In genomic region chr1:113904674-113905434, GRCh38 we compare ENCODE assay signal across 8 cellular contexts. TPM values are rescaled to one million over a fixed set of nuclear protein-coding genes. Genes with fewer than 3 reads are reported as not detected.
DNase-seq lines count a peak whose midpoint lies in the region; ATAC-seq and TF ChIP-seq lines count a peak whose summit lies in the region.

TSS of gene AP4B1 (minus strand) at chr1:113904799. CDS start at chr1:113904717, 82 bp downstream.
TSS of gene DCLRE1B (plus strand) at chr1:113905326. CDS start at chr1:113905587, 261 bp downstream.

- H3K36me3 ChIP-seq in thyroid gland: no peaks in the 10 kb centered on the region

- H3K4me1 ChIP-seq in thyroid gland: peaks cover 8 to 11% of the 10 kb centered on the region in 2 donors

- TF ChIP-seq CTCF in GM12865 (IDR thresholded peaks at IDR 0.05; ENCODE audit: insufficient read depth, low read depth, low read length, missing control alignments) (peak; percentile 75), glutamatergic neuron (IDR thresholded peaks at IDR 0.05; ENCODE audit: partially characterized antibody, unreplicated experiment) (peak; percentile 24), osteocyte (IDR thresholded peaks at IDR 0.05) (peak; percentile 70), thyroid gland (IDR thresholded peaks at IDR 0.05) (peak; percentile 13 to 84 (median 64))

- 0 to 1% methylated on average over 48 to 50 of the region's 67 CpGs for WGBS in thyroid gland, 2 donors

- peak within 1 kb of the TSS; percentile 96 for H3K4me3 ChIP-seq in GM12865 (ENCODE audit: low read depth, low read length)
- peak within 1 kb of the TSS; percentile 63 to 86 (median 69) for H3K4me3 ChIP-seq in thyroid gland (replicated peaks in 1 of 3)

- H3K4me1 Mint-ChIP-seq in activated naive CD8-positive, alpha-beta T cell (ENCODE audit: low read depth): peaks cover 53% of the 10 kb centered on the region
- H3K4me1 Mint-ChIP-seq in glutamatergic neuron (ENCODE audit: low read depth, unreplicated experiment) (peaks cover 11% of the 10 kb centered on the region), osteocyte (ENCODE audit: unreplicated experiment) (peaks cover 21% of the 10 kb centered on the region)

- peak in 1 of 2 donors; percentile 74 for TF ChIP-seq POLR2A in thyroid gland (IDR thresholded peaks at IDR 0.05)

- H3K27me3 ChIP-seq in thyroid gland: no peaks in the 10 kb centered on the region

- no peaks in the 10 kb centered on the region for H3K9me3 ChIP-seq in thyroid gland

- ATAC-seq in HG02642 (IDR thresholded peaks at IDR 0.05; ENCODE audit: poor library complexity, unreplicated experiment): peak; percentile 92

- DNase-seq in GM12865 (ENCODE audit: low read depth) (peak; percentile 100), NCI-H1105 (lab: John Stamatoyannopoulos, UW) (peak; percentile 100), SKM-1 treated with dmso at 0.1 percent for 144 hours (lab: John Stamatoyannopoulos, UW; ENCODE audit: unreplicated experiment) (peak; percentile 100), glutamatergic neuron (peak; percentile 97), osteocyte (ENCODE audit: extremely low spot score, unreplicated experiment) (peak; percentile 99), thyroid gland (peak; percentile 99)

- H3K27me3 Mint-ChIP-seq in activated naive CD8-positive, alpha-beta T cell: no peaks in the 10 kb centered on the region
- H3K27me3 Mint-ChIP-seq in glutamatergic neuron (ENCODE audit: unreplicated experiment) (peaks cover 4% of the 10 kb centered on the region), osteocyte (ENCODE audit: unreplicated experiment) (no peaks in the 10 kb centered on the region)

- peaks cover 14% of the 10 kb centered on the region for H3K36me3 Mint-ChIP-seq in activated naive CD8-positive, alpha-beta T cell
- H3K36me3 Mint-ChIP-seq in glutamatergic neuron (ENCODE audit: unreplicated experiment) (no peaks in the 10 kb centered on the region), osteocyte (ENCODE audit: unreplicated experiment) (peaks cover 15% of the 10 kb centered on the region)

- intact Hi-C loops in thyroid gland (cut with DNase I): loop anchor here (2.0 to 10.0 kb wide), 2 partner anchors 24 to 70 kb away; partner anchors contain the start of gene HIPK1

- H3K9me3 Mint-ChIP-seq in activated naive CD8-positive, alpha-beta T cell (ENCODE audit: low read depth): no peaks in the 10 kb centered on the region
- peaks cover 12% of the 10 kb centered on the region for H3K9me3 Mint-ChIP-seq in glutamatergic neuron (ENCODE audit: unreplicated experiment)
- no peaks in the 10 kb centered on the region for H3K9me3 Mint-ChIP-seq in osteocyte (ENCODE audit: unreplicated experiment)

- H3K27ac ChIP-seq in thyroid gland: peak within 1 kb of the TSS; percentile 58 to 94 (median 93)

- H3K27ac Mint-ChIP-seq in activated naive CD8-positive, alpha-beta T cell: peak within 1 kb of the TSS; percentile 100
- H3K27ac Mint-ChIP-seq in glutamatergic neuron (ENCODE audit: unreplicated experiment) (peak within 1 kb of the TSS; percentile 69), osteocyte (ENCODE audit: unreplicated experiment) (peak within 1 kb of the TSS; percentile 94)

- peak within 1 kb of the TSS; percentile 99 for H3K4me3 Mint-ChIP-seq in activated naive CD8-positive, alpha-beta T cell
- peak within 1 kb of the TSS; percentile 91 for H3K4me3 Mint-ChIP-seq in glutamatergic neuron (ENCODE audit: unreplicated experiment)
- peak within 1 kb of the TSS; percentile 90 for H3K4me3 Mint-ChIP-seq in osteocyte (ENCODE audit: unreplicated experiment)

RNA-seq across cellular contexts. Expression of gene AP4B1, which starts in this region (rescaled TPM):
- total RNA-seq in glutamatergic neuron (ENCODE audit: unreplicated experiment): 31.1 TPM
- 15.3 and 19.7 TPM in 2 replicates for total RNA-seq in osteocyte
- total RNA-seq in thyroid gland: 10 to 100 TPM in 3 of 4 donors, 1 to 10 TPM in 1; 9.7 to 14.8 (median 14.0) TPM

RNA-seq across cellular contexts. Expression of gene DCLRE1B, which starts in this region (rescaled TPM):
- total RNA-seq in glutamatergic neuron (ENCODE audit: unreplicated experiment) (6.1 TPM), osteocyte (8.6 and 10.0 TPM in 2 replicates), thyroid gland (1 to 10 TPM; 3.2 to 5.0 (median 4.1) TPM)

Comparison
In these comparisons a context has a peak if more than half of its experiments do, and no peak if none do; other contexts are left out.
1. Peak in every context shown above with its lines: DNase-seq, ATAC-seq, H3K4me3 ChIP-seq and H3K27ac ChIP-seq.
2. CTCF ChIP-seq: peak in every context shown above with its lines; median percentile 75 in GM12865; 70 in osteocyte; 64 in thyroid gland; 24 in glutamatergic neuron.